ENCODE assay signal across 11 cellular contexts in the genomic region with DNA sequence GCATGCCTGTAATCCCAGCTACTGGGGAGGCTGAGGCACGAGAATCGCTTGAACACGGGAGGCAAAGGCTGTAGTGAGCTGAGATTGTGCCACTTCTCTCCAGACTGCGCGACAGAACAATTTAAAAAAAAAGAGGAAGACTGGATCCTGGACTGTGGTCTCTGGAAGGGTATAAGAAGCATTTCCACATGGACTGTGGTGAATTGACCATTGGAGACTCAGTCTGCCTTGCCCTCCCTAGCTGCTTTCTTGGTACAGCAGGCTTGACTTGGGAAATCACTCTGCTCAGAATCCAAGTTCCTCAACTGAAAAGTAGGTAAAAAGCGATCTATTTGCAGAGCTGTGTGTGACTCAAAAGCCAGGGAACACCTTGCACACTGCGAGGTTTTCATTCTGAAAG. TPM values are rescaled to one million over a fixed set of nuclear protein-coding genes. Genes with fewer than 3 reads are reported as not detected.
DNase-seq lines count a peak whose midpoint lies in the region; ATAC-seq, FAIRE-seq and TF ChIP-seq lines count a peak whose summit lies in the region.
"Had no signal": no experiment of that assay in that cellular context is flagged by ENCODE, and none has a peak within 500 bp of the region (broad histone marks: within the 10 kb centered on the region; RNA-seq: fewer than 3 reads in every experiment).

No MANE protein-coding gene starts in this region.

- H4K91ac ChIP-seq in H1 (replicated peaks; ENCODE audit: insufficient read length, low read length): no peak overlapping the region

- no peak overlapping the region for H3K18ac ChIP-seq in H1 (ENCODE audit: extremely low read depth, low read length)

- peaks cover 16% of the 10 kb centered on the region for H3K79me1 ChIP-seq in H1 (ENCODE audit: low read depth, low read length)

- CTCF ChIA-PET in H1 (lab: Charles Lee; ENCODE audit: partially characterized antibody): interaction anchor here (0.8 to 3.5 kb wide), 47 partner anchors 7 to 308 kb away, joined by 3 to 24 read pairs (median 4); a partner anchor contains a TSS

- no peak for TF ChIP-seq EP300 in H1 (IDR thresholded peaks at IDR 0.05; ENCODE audit: borderline replicate concordance in 1 of 2, low read depth in 2 of 2, low read length in 2 of 2)

- no peak overlapping the region for H3K27ac ChIP-seq in OCI-LY3 (ENCODE audit: low read length)
- no peak overlapping the region for H3K27ac ChIP-seq in H1 (ENCODE audit: low read depth, low read length)

- FAIRE-seq in H1 (lab: Jason Lieb, UNC): no peak

- ATAC-seq in stimulated activated naive B cell treated with anti-CD40 and anti-IgM and Interleukin-4, amounts not matched to agents 10 μg/mL and 1 μg/mL and 100 μg/mL, for 72 hours (replicated peaks): no peak
- no peak for ATAC-seq in esophagus mucosa

- no peak overlapping the region for H4K5ac ChIP-seq in H1 (ENCODE audit: insufficient read length, low read depth, low read length)

- H3K27me3 ChIP-seq in OCI-LY3 (ENCODE audit: low read depth, low read length) (no peaks in the 10 kb centered on the region), H1 (replicated peaks in 1 of 4; ENCODE audit: control insufficient read depth in 3 of 4, extremely low read depth in 1 of 4, insufficient read depth in 3 of 4, low read length in 3 of 4) (no peaks in the 10 kb centered on the region)
- H3K27me3 ChIP-seq: tibial nerve had no signal

- no peak for TF ChIP-seq POLR2A in H1 (IDR thresholded peaks at IDR 0.05; ENCODE audit: control extremely low read depth in 1 of 2, low read depth in 2 of 2, low read length in 2 of 2)

- 86% methylated on average over 7 of the region's 7 CpGs; no CpG with 5 or more reads in 1 of the 2 experiments for WGBS in H1 (ENCODE audit: extremely low coverage in 1 of 2, insufficient coverage in 1 of 2, insufficient read length in 1 of 2, insufficient replicate concordance in 2 of 2, low coverage in 1 of 2, low lambda C conversion rate in 2 of 2, missing lambda C conversion rate in 1 of 2), 2 experiments

- peaks cover 30% of the 10 kb centered on the region for H3K4me1 Mint-ChIP-seq in T-helper 2 cell treated with Interferon-gamma antibody and Interleukin-4, amounts not matched to agents 5 μg/mL and 100 μg/mL, for 36 hours (ENCODE audit: low read depth)
- H3K4me1 Mint-ChIP-seq in stimulated activated naive B cell treated with anti-CD40 and anti-IgM and Interleukin-4, amounts not matched to agents 10 μg/mL and 1 μg/mL and 100 μg/mL, for 72 hours: peaks cover 21 to 36% of the 10 kb centered on the region in 2 donors

- peak overlapping the region; percentile 72; the same call in 1 of the 2 replicates for H2BK15ac ChIP-seq in H1 (ENCODE audit: low read length)

- H3K79me2 ChIP-seq in OCI-LY3 (ENCODE audit: low read length): peaks cover 34% of the 10 kb centered on the region
- peaks cover 10 to 29% of the 10 kb centered on the region in 2 experiments for H3K79me2 ChIP-seq in H1 (ENCODE audit: control insufficient read depth in 1 of 2, insufficient read depth in 2 of 2, low read length in 2 of 2)

- H3K4me1 ChIP-seq in OCI-LY3 (ENCODE audit: low read length): peaks cover 14% of the 10 kb centered on the region
- H3K4me1 ChIP-seq in H1 (replicated peaks in 1 of 4; ENCODE audit: control insufficient read depth in 3 of 4, insufficient read depth in 4 of 4, low read length in 3 of 4): peaks cover 0 to 12% (median 8%) of the 10 kb centered on the region in 4 experiments; a peak in 6 of 7 replicates

- H3K9me3 ChIP-seq in OCI-LY3 (ENCODE audit: insufficient read depth, low read length) (no peaks in the 10 kb centered on the region), H1 (ENCODE audit: insufficient read depth in 2 of 2, low read depth in 1 of 2, low read length in 1 of 2) (no peaks in the 10 kb centered on the region)
- H3K9me3 ChIP-seq: tibial nerve had no signal

- no peak for TF ChIP-seq RAD21 in H1 (IDR thresholded peaks at IDR 0.05 in 1 of 2, conservative IDR thresholded peaks at IDR 0.05 in 1 of 2; ENCODE audit: low read depth in 2 of 2, low read length in 2 of 2)

- H3K27ac Mint-ChIP-seq in T-helper 2 cell treated with Interferon-gamma antibody and Interleukin-4, amounts not matched to agents 5 μg/mL and 100 μg/mL, for 36 hours: peak overlapping the region; percentile 49
- peak overlapping the region; percentile 47 for H3K27ac Mint-ChIP-seq in stimulated activated naive B cell treated with anti-CD40 and anti-IgM and Interleukin-4, amounts not matched to agents 10 μg/mL and 1 μg/mL and 100 μg/mL, for 72 hours

- no peak overlapping the region for H3K4ac ChIP-seq in H1 (replicated peaks; ENCODE audit: insufficient read length, low read depth, low read length)

- H3K36me3 Mint-ChIP-seq in T-helper 2 cell treated with Interferon-gamma antibody and Interleukin-4, amounts not matched to agents 5 μg/mL and 100 μg/mL, for 36 hours (ENCODE audit: low read depth): peaks cover 11% of the 10 kb centered on the region
- peaks cover 14 to 15% of the 10 kb centered on the region in 2 donors for H3K36me3 Mint-ChIP-seq in stimulated activated naive B cell treated with anti-CD40 and anti-IgM and Interleukin-4, amounts not matched to agents 10 μg/mL and 1 μg/mL and 100 μg/mL, for 72 hours

- H3K36me3 ChIP-seq in OCI-LY3 (replicated peaks; ENCODE audit: low read depth, low read length) (peaks cover 9% of the 10 kb centered on the region), H1 (ENCODE audit: control insufficient read depth in 2 of 4, insufficient read depth in 4 of 4, low read length in 3 of 4) (no peaks in the 10 kb centered on the region)
- H3K36me3 ChIP-seq: tibial nerve had no signal

- H3K9me3 Mint-ChIP-seq in T-helper 2 cell treated with Interferon-gamma antibody and Interleukin-4, amounts not matched to agents 5 μg/mL and 100 μg/mL, for 36 hours: no peaks in the 10 kb centered on the region
- H3K9me3 Mint-ChIP-seq in stimulated activated naive B cell treated with anti-CD40 and anti-IgM and Interleukin-4, amounts not matched to agents 10 μg/mL and 1 μg/mL and 100 μg/mL, for 72 hours: no peaks in the 10 kb centered on the region

- H3K4me3 ChIP-seq in OCI-LY3 (ENCODE audit: low read length) (peak overlapping the region; percentile 94), H1 (ENCODE audit: extremely low read depth in 1 of 4, insufficient read depth in 2 of 4, low read depth in 3 of 4, low read length in 4 of 4) (no peak overlapping the region)

- no peak overlapping the region for H4K8ac ChIP-seq in H1 (ENCODE audit: extremely low read depth, insufficient read depth, low read length)

- H3K4me3 Mint-ChIP-seq in T-helper 2 cell treated with Interferon-gamma antibody and Interleukin-4, amounts not matched to agents 5 μg/mL and 100 μg/mL, for 36 hours: peak overlapping the region; percentile 94
- peak overlapping the region; percentile 41 to 51 for H3K4me3 Mint-ChIP-seq in stimulated activated naive B cell treated with anti-CD40 and anti-IgM and Interleukin-4, amounts not matched to agents 10 μg/mL and 1 μg/mL and 100 μg/mL, for 72 hours

- POLR2A ChIA-PET in H1 (lab: Charles Lee; ENCODE audit: partially characterized antibody): interaction anchor here (0.6 to 4.8 kb wide), 9 partner anchors 9 to 151 kb away, joined by 3 to 69 read pairs (median 3); a partner anchor contains a TSS

- DNase-seq in T-helper 2 cell treated with Interferon-gamma antibody and Interleukin-4, amounts not matched to agents 5 μg/mL and 100 μg/mL, for 36 hours (ENCODE audit: low spot score): no peak
- DNase-seq in T-helper 2 cell: no peak
- DNase-seq in H1 (ENCODE audit: low read depth in 1 of 2, low spot score in 2 of 2): no peak
- DNase-seq in stimulated activated naive B cell treated with anti-CD40 and anti-IgM and Interleukin-4, amounts not matched to agents 10 μg/mL and 1 μg/mL and 100 μg/mL, for 72 hours: no peak
- DNase-seq in DMS153 treated with DMSO at 0.1 percent for 48 hours (lab: John Stamatoyannopoulos, UW; ENCODE audit: unreplicated experiment): no peak
- DNase-seq in NCI-H345 (lab: John Stamatoyannopoulos, UW): no peak
- DNase-seq: foreskin fibroblast, GOT3 had no signal

- H3K27me3 Mint-ChIP-seq in T-helper 2 cell treated with Interferon-gamma antibody and Interleukin-4, amounts not matched to agents 5 μg/mL and 100 μg/mL, for 36 hours (ENCODE audit: low read depth): no peaks in the 10 kb centered on the region
- no peaks in the 10 kb centered on the region for H3K27me3 Mint-ChIP-seq in stimulated activated naive B cell treated with anti-CD40 and anti-IgM and Interleukin-4, amounts not matched to agents 10 μg/mL and 1 μg/mL and 100 μg/mL, for 72 hours

- H2AFZ ChIP-seq in OCI-LY3 (ENCODE audit: low read depth, low read length) (0 out of 2 replicates have a peak overlapping the region, but pooled peaks have one; percentile 90), H1 (ENCODE audit: low read length) (no peak overlapping the region)

- H4K20me1 ChIP-seq in OCI-LY3 (ENCODE audit: insufficient read depth, low read length) (peaks cover 14% of the 10 kb centered on the region), H1 (replicated peaks in 1 of 2; ENCODE audit: control insufficient read depth in 1 of 2, insufficient read depth in 2 of 2, low read length in 2 of 2) (peaks cover 0 to 8% of the 10 kb centered on the region in 2 experiments)

- H3K14ac ChIP-seq in H1 (ENCODE audit: insufficient read length): no peak overlapping the region

- peaks cover 2% of the 10 kb centered on the region; the same call in 1 of the 2 replicates for H3K23me2 ChIP-seq in H1 (ENCODE audit: low read depth, low read length)

- peak overlapping the region; percentile 95 for H3K9ac ChIP-seq in OCI-LY3 (ENCODE audit: low read length)
- H3K9ac ChIP-seq in H1 (replicated peaks in 1 of 4; ENCODE audit: extremely low read depth in 1 of 4, low read depth in 3 of 4, low read length in 3 of 4): no peak overlapping the region

- H3K4me2 ChIP-seq in OCI-LY3 (ENCODE audit: low read length) (peak overlapping the region; percentile 74), H1 (ENCODE audit: insufficient read depth in 1 of 2, low read depth in 2 of 2, low read length in 2 of 2) (no peak overlapping the region; a peak in 1 of 4 replicates)

- no peak overlapping the region for H2BK12ac ChIP-seq in H1 (ENCODE audit: low read depth, low read length)

- H3K23ac ChIP-seq in H1 (ENCODE audit: insufficient read length): no peak overlapping the region

- no peak overlapping the region for H2BK5ac ChIP-seq in H1 (ENCODE audit: low read depth, low read length)

- no peak overlapping the region for H2BK20ac ChIP-seq in H1 (ENCODE audit: low read length)

- no peak overlapping the region for H2BK120ac ChIP-seq in H1 (replicated peaks; ENCODE audit: low read depth, low read length)

- H3K56ac ChIP-seq in H1 (replicated peaks; ENCODE audit: insufficient read length, low read depth, low read length): no peak overlapping the region

- no peak overlapping the region for H2AK5ac ChIP-seq in H1 (ENCODE audit: low read depth, low read length)

- TF ChIP-seq CTCF in OCI-LY3 (IDR thresholded peaks at IDR 0.05; ENCODE audit: low read depth, low read length): no peak
- no peak for TF ChIP-seq CTCF in H1 (IDR thresholded peaks at IDR 0.05; ENCODE audit: control extremely low read depth in 1 of 3, insufficient read depth in 1 of 3, low read depth in 1 of 3, low read length in 3 of 3)

RNA-seq across cellular contexts. Expression of a gene that starts 1.0 kb away (rescaled TPM):
- 79.4 and 82.3 TPM in 2 replicates for total RNA-seq in H1 (2021; fragmentation: NEBNext Ultra II Directional; extraction: Animal tissue kit (Norgen Biotek cat#: 25700))
- 15.0 and 30.1 TPM in 2 replicates for polyA plus RNA-seq in H1 (2011; rRNA removed)
- 12.4 TPM for polyA plus RNA-seq in H1 (2011; cell fraction: cytosol; rRNA removed)
- 33.9 TPM for polyA plus RNA-seq in H1 (2011; cell fraction: nucleus; rRNA removed)
- 39.5 to 72.9 TPM (median 65.4 TPM) in 4 replicates for polyA plus RNA-seq in H1 (2012, experiment 1 of 2)
- 52.0 TPM for polyA plus RNA-seq in H1 (2012, experiment 2 of 2)
- 46.7 TPM for polyA plus RNA-seq in H1 (2013, experiment 1 of 2)
- polyA plus RNA-seq in H1 (2013, experiment 2 of 2): 47.1 TPM
- polyA minus RNA-seq in H1 (2011; rRNA and poly(A)+ RNA removed): 17.9 and 22.6 TPM in 2 replicates
- 30.4 TPM for polyA minus RNA-seq in H1 (2011; cell fraction: cytosol; rRNA and poly(A)+ RNA removed)
- polyA minus RNA-seq in H1 (2011; cell fraction: nucleus; rRNA and poly(A)+ RNA removed): 30.7 TPM
- total RNA-seq in esophagus mucosa: 19.2 TPM

RNA-seq across cellular contexts. Expression of a gene that starts 8.9 kb away (rescaled TPM):
- total RNA-seq in H1 (2021; fragmentation: NEBNext Ultra II Directional; extraction: Animal tissue kit (Norgen Biotek cat#: 25700)): 52.2 and 62.0 TPM in 2 replicates
- 28.6 and 48.9 TPM in 2 replicates for polyA plus RNA-seq in H1 (2011; rRNA removed)
- 20.7 TPM for polyA plus RNA-seq in H1 (2011; cell fraction: cytosol; rRNA removed)
- 44.3 TPM for polyA plus RNA-seq in H1 (2011; cell fraction: nucleus; rRNA removed)
- polyA plus RNA-seq in H1 (2012, experiment 1 of 2): 31.3 to 45.9 TPM (median 41.7 TPM) in 4 replicates
- polyA plus RNA-seq in H1 (2012, experiment 2 of 2): 25.4 TPM
- polyA plus RNA-seq in H1 (2013, experiment 1 of 2): 36.1 TPM
- polyA plus RNA-seq in H1 (2013, experiment 2 of 2): 36.7 TPM
- polyA minus RNA-seq in H1 (2011; rRNA and poly(A)+ RNA removed): 3.9 and 5.5 TPM in 2 replicates
- polyA minus RNA-seq in H1 (2011; cell fraction: cytosol; rRNA and poly(A)+ RNA removed): 28.0 TPM
- 45.1 TPM for polyA minus RNA-seq in H1 (2011; cell fraction: nucleus; rRNA and poly(A)+ RNA removed)
- total RNA-seq in esophagus mucosa: 12.7 TPM
